In the genomic region with DNA sequence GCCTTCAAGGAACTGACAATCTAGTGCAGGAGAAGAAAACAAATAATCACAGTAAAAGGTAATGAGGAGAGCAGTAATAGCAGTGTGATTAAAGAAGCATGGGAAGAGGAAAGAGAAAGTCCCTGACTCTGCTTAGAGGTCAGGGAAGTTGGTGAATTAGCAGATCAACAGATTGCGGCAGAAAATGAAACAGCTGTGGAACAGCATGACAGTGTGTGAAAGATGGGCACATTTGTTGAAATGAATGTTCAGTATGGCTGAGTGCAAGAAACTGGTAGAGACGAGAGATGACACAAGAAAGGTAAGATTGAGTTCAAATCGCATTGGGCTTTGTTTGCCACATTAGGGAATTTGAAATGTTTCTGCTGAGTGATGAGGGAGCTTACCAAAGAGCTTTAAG, we compare ENCODE assay signal across 22 cellular contexts.
"Had no signal": no experiment of that assay in that cellular context is flagged by ENCODE, and none has a peak within 500 bp of the region (broad histone marks: within the 10 kb centered on the region; RNA-seq: fewer than 3 reads in every experiment).

No MANE protein-coding gene starts in this region.

- H3K9me3 ChIP-seq: colonic mucosa, esophagus muscularis mucosa, gastrocnemius medialis had no signal

- H3K4me1 ChIP-seq: colonic mucosa, esophagus muscularis mucosa, gastrocnemius medialis, left lung, tibial artery had no signal

- H3K27ac ChIP-seq: colonic mucosa, dorsolateral prefrontal cortex, esophagus muscularis mucosa, gastrocnemius medialis, left lung, tibial artery, WERI-Rb-1 had no signal

- ATAC-seq: activated naive CD4-positive, alpha-beta T cell treated with anti-CD3 and anti-CD28 coated beads, Interleukin-2, amount 50 U/mL, for 72 hours; effector memory CD8-positive, alpha-beta T cell; gastrocnemius medialis; left lung; natural killer cell; right cardiac atrium; stimulated activated effector memory CD8-positive, alpha-beta T cell treated with anti-CD3 and anti-CD28 coated beads, Interleukin-12 subunit alpha, Interleukin-12 subunit beta, amount 100 ng/mL, for 72 hours; stimulated activated naive CD8-positive, alpha-beta T cell treated with anti-CD3 and anti-CD28 coated beads, Interleukin-15, amount 100 ng/mL, for 72 hours had no signal

- DNase-seq: activated CD4-positive, CD25-positive, alpha-beta regulatory T cell treated with anti-CD3 and anti-CD28 coated beads, Interleukin-2, amount 50 U/mL, for 72 hours; activated gamma-delta T cell treated with Interleukin-2 at 50 U/mL for 16 hours; activated T-cell treated with anti-CD3 and anti-CD28 coated beads, Interleukin-2, amount 50 U/mL, for 1 hour; central memory CD4-positive, alpha-beta T cell; colonic mucosa; dorsolateral prefrontal cortex; effector memory CD8-positive, alpha-beta T cell; gastrocnemius medialis; hippocampal formation; kidney glomerular epithelial cell; left lung; natural killer cell; right cardiac atrium; stimulated activated CD4-positive, alpha-beta T cell treated with anti-CD3 and anti-CD28 coated beads, Interleukin-2, amount 100 ng/mL, for 24 hours; stimulated activated naive CD8-positive, alpha-beta T cell treated with anti-CD3 and anti-CD28 coated beads, Interleukin-15, amount 100 ng/mL, for 72 hours; T-helper 2 cell; tibial artery; WERI-Rb-1 had no signal

- H3K36me3 ChIP-seq: colonic mucosa, esophagus muscularis mucosa, gastrocnemius medialis, left lung, tibial artery, WERI-Rb-1 had no signal

- H3K27me3 ChIP-seq: colonic mucosa, esophagus muscularis mucosa, gastrocnemius medialis, left lung, tibial artery had no signal

- H3K4me3 ChIP-seq: colonic mucosa, dorsolateral prefrontal cortex, esophagus muscularis mucosa, gastrocnemius medialis, left lung, lung, tibial artery had no signal
